In the genomic region with DNA sequence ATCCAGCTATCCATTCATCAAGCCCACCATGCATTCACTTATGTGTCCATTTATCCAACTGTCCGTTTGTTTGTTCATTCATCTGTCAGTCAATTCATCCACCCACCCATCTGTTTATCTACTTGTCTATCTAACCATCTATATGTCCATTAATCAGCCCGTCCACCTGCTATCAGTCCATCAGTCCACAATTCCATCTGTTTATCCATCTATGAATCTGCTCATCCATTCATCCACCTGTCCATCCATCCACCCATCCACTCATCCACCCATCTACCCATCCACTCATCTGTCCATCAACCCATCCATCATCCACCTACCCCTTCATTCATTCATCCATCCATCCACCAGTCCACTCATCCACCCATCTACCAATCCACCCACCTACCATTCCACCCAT, we compare ENCODE assay signal across 17 cellular contexts. TPM values are rescaled to one million over a fixed set of nuclear protein-coding genes. Genes with fewer than 3 reads are reported as not detected.
"Had no signal": no experiment of that assay in that cellular context is flagged by ENCODE, and none has a peak within 500 bp of the region (broad histone marks: within the 10 kb centered on the region; RNA-seq: fewer than 3 reads in every experiment).

No MANE protein-coding gene starts in this region.

- H3K36me3 ChIP-seq: pancreas, sigmoid colon, thoracic aorta, upper lobe of left lung had no signal

- H3K4me1 ChIP-seq: pancreas had no signal

- ATAC-seq: activated CD4-positive, alpha-beta T cell treated with anti-CD3 and anti-CD28 coated beads for 36 hours; pancreas had no signal

- H3K4me3 ChIP-seq: lung, pancreas, sigmoid colon, thoracic aorta had no signal

- DNase-seq: activated CD4-positive, alpha-beta memory T cell treated with anti-CD3 and anti-CD28 coated beads for 36 hours; activated CD4-positive, alpha-beta T cell treated with anti-CD3 and anti-CD28 coated beads for 36 hours; cerebellar nuclear complex; cortex of kidney; effector CD4-positive, alpha-beta T cell; head of caudate nucleus; natural killer cell; pancreas; sigmoid colon; stimulated activated naive B cell treated with anti-CD40 and anti-IgM and Interleukin-4, amounts not matched to agents 10 μg/mL and 1 μg/mL and 100 μg/mL, for 72 hours; upper lobe of left lung had no signal

- FAIRE-seq: bronchial epithelial cell, frontal cortex, keratinocyte, pancreas, TTC549 had no signal

- H3K27me3 ChIP-seq: pancreas, sigmoid colon, upper lobe of left lung had no signal

- H3K9me3 ChIP-seq: pancreas, sigmoid colon, thoracic aorta, upper lobe of left lung had no signal

RNA-seq across cellular contexts. Expression of gene SPI1, which starts 1.0 kb away (rescaled TPM):
- total RNA-seq: activated CD4-positive, alpha-beta memory T cell treated with anti-CD3 and anti-CD28 coated beads for 36 hours; bronchial epithelial cell had no signal
- polyA plus RNA-seq: keratinocyte had no signal

RNA-seq across cellular contexts. Expression of gene MYBPC3, which starts 26.8 kb away (rescaled TPM):
- total RNA-seq: activated CD4-positive, alpha-beta memory T cell treated with anti-CD3 and anti-CD28 coated beads for 36 hours; activated CD4-positive, alpha-beta T cell treated with anti-CD3 and anti-CD28 coated beads for 36 hours; frontal cortex; sigmoid colon; thoracic aorta had no signal
- polyA plus RNA-seq: keratinocyte had no signal
